Comparison of ENCODE assay signal across 16 cellular contexts in the genomic region with DNA sequence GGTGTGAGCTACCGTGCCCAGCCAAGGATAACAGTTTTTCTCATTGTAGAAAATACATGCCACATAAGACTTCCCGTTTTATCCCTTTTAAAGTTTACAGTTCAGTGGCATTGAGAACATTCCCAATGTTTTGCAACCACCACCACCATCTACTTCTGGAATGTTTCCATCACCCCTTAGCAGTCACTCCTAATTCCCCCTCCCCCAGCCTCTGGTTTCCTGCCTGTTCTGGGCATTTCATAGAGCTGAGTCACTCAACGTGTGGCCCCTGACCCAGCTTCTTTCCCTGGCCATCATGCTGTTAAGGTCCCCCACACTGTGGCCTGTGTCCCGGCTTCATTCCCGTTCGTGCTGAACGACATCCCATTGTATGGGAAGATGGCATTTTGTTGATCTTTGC. TPM values are rescaled to one million over a fixed set of nuclear protein-coding genes. Genes with fewer than 3 reads are reported as not detected.
A peak's percentile ranks its signal among the peaks of the same experiment; 100 is the strongest.
DNase-seq lines count a peak whose midpoint lies in the region; TF ChIP-seq lines count a peak whose summit lies in the region.
"Had no signal": no experiment of that assay in that cellular context is flagged by ENCODE, and none has a peak within 500 bp of the region (broad histone marks: within the 10 kb centered on the region; RNA-seq: fewer than 3 reads in every experiment).

No MANE protein-coding gene starts in this region.

- H3K79me2 ChIP-seq in Karpas-422 (ENCODE audit: low read length) = no peaks in the 10 kb centered on the region

- no peak overlapping the region for H3K4me3 ChIP-seq in AG04449 (ENCODE audit: low read depth, low read length)
- H3K4me3 ChIP-seq in choroid plexus epithelial cell (ENCODE audit: low read depth, low read length) = no peak overlapping the region
- no peak overlapping the region for H3K4me3 ChIP-seq in kidney epithelial cell (ENCODE audit: low read depth, low read length)
- no peak overlapping the region for H3K4me3 ChIP-seq in Karpas-422 (ENCODE audit: low read length)
- H3K4me3 ChIP-seq: ascending aorta, left lung had no signal

- no peak overlapping the region for H3K27ac Mint-ChIP-seq in activated CD4-positive, alpha-beta memory T cell treated with anti-CD3 and anti-CD28 coated beads, Interleukin-2, amount 10 ng/mL, durations not matched to agents 7 days and 5 days
- H3K27ac Mint-ChIP-seq: B cell had no signal

- H3K4me3 Mint-ChIP-seq in activated CD4-positive, alpha-beta memory T cell treated with anti-CD3 and anti-CD28 coated beads, Interleukin-2, amount 10 ng/mL, durations not matched to agents 7 days and 5 days = no peak overlapping the region
- H3K4me3 Mint-ChIP-seq: B cell had no signal

- H3K27me3 ChIP-seq in kidney epithelial cell (ENCODE audit: control insufficient read depth, insufficient read depth, low read length) (no peaks in the 10 kb centered on the region), Karpas-422 (ENCODE audit: low read length) (no peaks in the 10 kb centered on the region)
- H3K27me3 ChIP-seq: ascending aorta had no signal

- no peaks in the 10 kb centered on the region for H3K9me3 ChIP-seq in Karpas-422 (ENCODE audit: low read length)
- H3K9me3 ChIP-seq: ascending aorta had no signal

- no peaks in the 10 kb centered on the region for H3K36me3 Mint-ChIP-seq in activated CD4-positive, alpha-beta memory T cell treated with anti-CD3 and anti-CD28 coated beads, Interleukin-2, amount 10 ng/mL, durations not matched to agents 7 days and 5 days (ENCODE audit: low read depth)

- DNase-seq in AG04449 (ENCODE audit: low read depth, low spot score) = peak; percentile 9
- DNase-seq in HuH-7.5 (ENCODE audit: low spot score) = peak; percentile 52
- DNase-seq in choroid plexus epithelial cell (ENCODE audit: low read depth) = peak; percentile 81
- peak; percentile 75 for DNase-seq in kidney epithelial cell (ENCODE audit: low read depth)
- no peak for DNase-seq in NCI-H69 (lab: John Stamatoyannopoulos, UW)
- no peak for DNase-seq in Karpas-422
- DNase-seq in stimulated activated naive CD4-positive, alpha-beta T cell treated with Interleukin-2 at 50 U/mL for 16 hours (lab: John Stamatoyannopoulos, UW) = no peak
- DNase-seq in activated CD4-positive, alpha-beta memory T cell treated with anti-CD3 and anti-CD28 coated beads, Interleukin-2, amount 10 ng/mL, durations not matched to agents 7 days and 5 days = no peak
- DNase-seq: left lung; NCI-H2029; occipital lobe; stimulated activated CD4-positive, alpha-beta T cell treated with anti-CD3 and anti-CD28 coated beads, Interleukin-4, amount 100 ng/mL, for 4 hours had no signal

- H2AFZ ChIP-seq in Karpas-422 (ENCODE audit: low read length) = no peak overlapping the region

- H3K27ac ChIP-seq in Karpas-422 (ENCODE audit: low read length) = no peak overlapping the region
- H3K27ac ChIP-seq: ascending aorta, left lung had no signal

- TF ChIP-seq CTCF in AG04449 (IDR thresholded peaks at IDR 0.05; ENCODE audit: insufficient read depth, low read length, missing control alignments) (no peak), choroid plexus epithelial cell (conservative IDR thresholded peaks at IDR 0.05; ENCODE audit: low read depth, low read length) (no peak), kidney epithelial cell (IDR thresholded peaks at IDR 0.05; ENCODE audit: insufficient read depth, low read length, poor library complexity, severe bottlenecking) (no peak)

- no peaks in the 10 kb centered on the region for H3K4me1 ChIP-seq in Karpas-422 (ENCODE audit: low read length)
- H3K4me1 ChIP-seq: ascending aorta, left lung had no signal

- no peak overlapping the region for H3K9ac ChIP-seq in Karpas-422 (ENCODE audit: low read length)

- CTCF ChIA-PET in AG04449 (lab: Yijun Ruan, JAX) = no interaction called here
- CTCF ChIA-PET in activated CD4-positive, alpha-beta memory T cell treated with anti-CD3 and anti-CD28 coated beads, Interleukin-2, amount 10 ng/mL, durations not matched to agents 7 days and 5 days (lab: Charles Lee) = no interaction called here

- POLR2A ChIA-PET in AG04449 (lab: Yijun Ruan, JAX) = no interaction called here
- POLR2A ChIA-PET in activated CD4-positive, alpha-beta memory T cell treated with anti-CD3 and anti-CD28 coated beads, Interleukin-2, amount 10 ng/mL, durations not matched to agents 7 days and 5 days (lab: Charles Lee) = interaction anchor here (0.7 kb wide), 1 partner anchor 16 kb away, joined by 3 read pairs; no protein-coding TSS in a partner anchor

- H3K9me3 Mint-ChIP-seq in activated CD4-positive, alpha-beta memory T cell treated with anti-CD3 and anti-CD28 coated beads, Interleukin-2, amount 10 ng/mL, durations not matched to agents 7 days and 5 days = no peaks in the 10 kb centered on the region

- H3K4me1 Mint-ChIP-seq in activated CD4-positive, alpha-beta memory T cell treated with anti-CD3 and anti-CD28 coated beads, Interleukin-2, amount 10 ng/mL, durations not matched to agents 7 days and 5 days = no peaks in the 10 kb centered on the region
- H3K4me1 Mint-ChIP-seq: B cell had no signal

- no peaks in the 10 kb centered on the region for H4K20me1 ChIP-seq in Karpas-422 (ENCODE audit: insufficient read depth, low read depth, low read length)

- H3K9me2 ChIP-seq in Karpas-422 (replicated peaks; ENCODE audit: insufficient read depth, low read length) = no peaks in the 10 kb centered on the region

- H3K27me3 Mint-ChIP-seq in activated CD4-positive, alpha-beta memory T cell treated with anti-CD3 and anti-CD28 coated beads, Interleukin-2, amount 10 ng/mL, durations not matched to agents 7 days and 5 days = peaks cover 3% of the 10 kb centered on the region

- no peaks in the 10 kb centered on the region for H3K36me3 ChIP-seq in kidney epithelial cell (ENCODE audit: control insufficient read depth, insufficient read depth, low read length)
- no peaks in the 10 kb centered on the region for H3K36me3 ChIP-seq in Karpas-422 (ENCODE audit: insufficient read depth, low read length)
- H3K36me3 ChIP-seq: ascending aorta, left lung had no signal

- H3K4me2 ChIP-seq in Karpas-422 (ENCODE audit: low read depth, low read length, poor library complexity, severe bottlenecking) = no peak overlapping the region

RNA-seq across cellular contexts. Expression of gene FGF4, which starts 30.7 kb away (rescaled TPM):
- total RNA-seq in kidney epithelial cell = not detected in 2 replicates
- total RNA-seq in Karpas-422 (2014; rRNA removed; shearing (Covaris generic); ENCODE audit: low replicate concordance) = not detected in 2 replicates
- not detected for total RNA-seq in activated CD4-positive, alpha-beta memory T cell treated with anti-CD3 and anti-CD28 coated beads, Interleukin-2, amount 10 ng/mL, durations not matched to agents 7 days and 5 days
- total RNA-seq: ascending aorta, B cell, HT-29, left lung, occipital lobe, subcutaneous adipose tissue had no signal

RNA-seq across cellular contexts. Expression of gene FGF19, which starts 40.6 kb away (rescaled TPM):
- total RNA-seq in kidney epithelial cell = not detected in 2 replicates
- total RNA-seq in Karpas-422 (2014; rRNA removed; shearing (Covaris generic); ENCODE audit: low replicate concordance) = not detected in 2 replicates
- not detected for total RNA-seq in activated CD4-positive, alpha-beta memory T cell treated with anti-CD3 and anti-CD28 coated beads, Interleukin-2, amount 10 ng/mL, durations not matched to agents 7 days and 5 days
- total RNA-seq: ascending aorta, B cell, left lung, occipital lobe, subcutaneous adipose tissue had no signal

Comparison
In these comparisons a context has a peak if more than half of its experiments do, and no peak if none do; other contexts are left out.
1. DNase-seq: peak in AG04449 (single experiment), HuH-7.5 (single experiment), choroid plexus epithelial cell (single experiment) and kidney epithelial cell (single experiment); none in NCI-H69 (single experiment), Karpas-422 (single experiment), stimulated activated naive CD4-positive, alpha-beta T cell treated with Interleukin-2 at 50 U/mL for 16 hours (single experiment) and activated CD4-positive, alpha-beta memory T cell treated with anti-CD3 and anti-CD28 coated beads, Interleukin-2, amount 10 ng/mL, durations not matched to agents 7 days and 5 days (single experiment).